ENCODE assay signal across 8 cellular contexts in genomic region chr5:133026664-133027153, GRCh38. TPM values are rescaled to one million over a fixed set of nuclear protein-coding genes. Genes with fewer than 3 reads are reported as not detected.
A peak's percentile ranks its signal among the peaks of the same experiment; 100 is the strongest.
DNase-seq lines count a peak whose midpoint lies in the region; ATAC-seq and TF ChIP-seq lines count a peak whose summit lies in the region.

No MANE protein-coding gene starts in this region.

- H3K4me3 ChIP-seq in heart left ventricle (peak overlapping the region in 11 of 12 donors; percentile 69 to 98 (median 84)), uterus (peak overlapping the region; percentile 81 to 90)

- H3K9me3 ChIP-seq in heart left ventricle (no peaks in the 10 kb centered on the region), uterus (no peaks in the 10 kb centered on the region)

- peak overlapping the region; percentile 94 for H3K27ac Mint-ChIP-seq in MCF 10A (ENCODE audit: low read depth, unreplicated experiment)

- DNase-seq in heart left ventricle (no peak), cardiac septum (ENCODE audit: low spot score) (no peak), MCF 10A (ENCODE audit: unreplicated experiment) (no peak), midbrain (lab: John Stamatoyannopoulos, UW) (peak; percentile 70), uterus (no peak), NCI-H69 (lab: John Stamatoyannopoulos, UW) (no peak), DMS 273 treated with DMSO at 0.1 percent for 48 hours (lab: John Stamatoyannopoulos, UW) (no peak)
- DNase-seq in activated CD8-positive, alpha-beta memory T cell treated with anti-CD3 and anti-CD28 coated beads for 24 hours: no peak

- BruUV-seq in MCF 10A (replicated peaks; lab: Mats Ljungman, UMichigan): no TSS peak

- H3K36me3 ChIP-seq in heart left ventricle (peaks cover 0 to 20% (median 7%) of the 10 kb centered on the region in 9 donors), uterus (no peaks in the 10 kb centered on the region)

- no peaks in the 10 kb centered on the region for H3K9me3 Mint-ChIP-seq in MCF 10A (ENCODE audit: unreplicated experiment)

- TF ChIP-seq CTCF in heart left ventricle (IDR thresholded peaks at IDR 0.05) (no peak), MCF 10A (IDR thresholded peaks at IDR 0.05; ENCODE audit: unreplicated experiment) (no peak), uterus (IDR thresholded peaks at IDR 0.05) (no peak)

- H3K4me3 Mint-ChIP-seq in MCF 10A (ENCODE audit: unreplicated experiment): peak overlapping the region; percentile 88

- intact Hi-C loops in heart left ventricle (cut with DNase I): loop anchor here in 3 of 10 donors (1.0 to 10.0 kb wide), 3 partner anchors 24 to 63 kb away; partner anchors contain the start of gene AFF4 (in 2 of the 3)
- intact Hi-C loops in cardiac septum (cut with DNase I): loop anchor here (1.0 kb wide), 2 partner anchors 25 to 63 kb away; partner anchors contain the start of gene AFF4
- intact Hi-C loops in MCF 10A (cut with micrococcal nuclease): loop anchor here (2.0 kb wide), 1 partner anchor 64 kb away; the partner anchor contains the start of gene AFF4
- intact Hi-C loops in uterus (cut with DNase I; ENCODE audit: low total_unique reads): no loop called here

- H3K27ac ChIP-seq in heart left ventricle: peak overlapping the region in 11 of 12 donors; percentile 22 to 97 (median 92)
- peak overlapping the region; percentile 93 to 95 for H3K27ac ChIP-seq in uterus

- peaks cover 0 to 24% (median 11%) of the 10 kb centered on the region in 12 donors for H3K4me1 ChIP-seq in heart left ventricle
- H3K4me1 ChIP-seq in uterus: no peaks in the 10 kb centered on the region

- 8 to 14% (median 11%) methylated on average over 15 of the region's 15 CpGs for WGBS in heart left ventricle, 4 donors

- no peak for ATAC-seq in heart left ventricle

- TF ChIP-seq POLR2A in heart left ventricle (IDR thresholded peaks at IDR 0.05): no peak
- TF ChIP-seq POLR2A in uterus (IDR thresholded peaks at IDR 0.05): no peak

- POLR2A ChIA-PET in MCF 10A (lab: Yijun Ruan, JAX): interaction anchor here (1.1 to 7.4 kb wide), 8 partner anchors 10 to 67 kb away, joined by 3 to 79 read pairs (median 7); partner anchors contain the start of genes AFF4 and HSPA4

- H3K4me1 Mint-ChIP-seq in MCF 10A (ENCODE audit: insufficient read depth, unreplicated experiment): peaks cover 19% of the 10 kb centered on the region

- peaks cover 18% of the 10 kb centered on the region for H3K36me3 Mint-ChIP-seq in MCF 10A (ENCODE audit: insufficient read depth, unreplicated experiment)

- CTCF ChIA-PET in MCF 10A (lab: Yijun Ruan, JAX): interaction anchor here (0.6 to 1.1 kb wide), 2 partner anchors 10 to 752 kb away, joined by 3 to 5 read pairs; no protein-coding TSS in a partner anchor

- H3K27me3 ChIP-seq in heart left ventricle (no peaks in the 10 kb centered on the region), uterus (no peaks in the 10 kb centered on the region)

- no peaks in the 10 kb centered on the region for H3K27me3 Mint-ChIP-seq in MCF 10A (ENCODE audit: insufficient read depth, unreplicated experiment)

RNA-seq across cellular contexts. Expression of gene ZCCHC10, which starts 0.4 kb away (rescaled TPM):
- 10 to 100 TPM in 8 of 9 donors, 1 to 10 TPM in 1; 9.9 to 22.5 (median 17.0) TPM for total RNA-seq in heart left ventricle
- 10 to 100 TPM; 20.8 to 24.1 TPM for polyA plus RNA-seq in heart left ventricle
- 19.9 TPM for total RNA-seq in cardiac septum
- total RNA-seq in MCF 10A (2022): 35.0 and 37.7 TPM in 2 replicates
- 10 to 100 TPM in 3 of 4 donors, 1 to 10 TPM in 1; 5.6 to 25.7 (median 16.0) TPM for total RNA-seq in uterus

RNA-seq across cellular contexts. Expression of gene HSPA4, which starts 25.1 kb away (rescaled TPM):
- total RNA-seq in heart left ventricle (100 to 1,000 TPM in 4 of 9 donors, 10 to 100 TPM in 5; 57.5 to 132 (median 98.5) TPM), cardiac septum (142 TPM), MCF 10A (2022) (173 and 218 TPM in 2 replicates), uterus (100 to 1,000 TPM in 1 of 4 donors, 10 to 100 TPM in 3; 22.4 to 107 (median 72.4) TPM)
- polyA plus RNA-seq in heart left ventricle: 100 to 1,000 TPM in 1 of 2 donors, 10 to 100 TPM in 1; 62.0 to 105 TPM
